ENCODE assay signal across 19 cellular contexts in genomic region chr1:26044971-26045711, GRCh38. TPM values are rescaled to one million over a fixed set of nuclear protein-coding genes. Genes with fewer than 3 reads are reported as not detected.
A peak's percentile ranks its signal among the peaks of the same experiment; 100 is the strongest.
DNase-seq lines count a peak whose midpoint lies in the region; ATAC-seq and FAIRE-seq lines count a peak whose summit lies in the region.
"Had no signal": no experiment of that assay in that cellular context is flagged by ENCODE, and none has a peak within 500 bp of the region (broad histone marks: within the 10 kb centered on the region; RNA-seq: fewer than 3 reads in every experiment).

No MANE protein-coding gene starts in this region.

- no peaks in the 10 kb centered on the region for H3K36me3 ChIP-seq in duodenal mucosa (ENCODE audit: control insufficient read depth in 1 of 2, insufficient read depth in 2 of 2, low read length in 2 of 2)
- H3K36me3 ChIP-seq in small intestine (ENCODE audit: control insufficient read depth in 2 of 2, insufficient read depth in 2 of 2, low read length in 2 of 2): no peaks in the 10 kb centered on the region
- no peaks in the 10 kb centered on the region for H3K36me3 ChIP-seq in naive thymus-derived CD4-positive, alpha-beta T cell (ENCODE audit: control insufficient read depth in 2 of 3, insufficient read depth in 3 of 3, low read length in 3 of 3)

- WGBS in small intestine, 3 donors: 28 to 42% (median 42%) methylated on average over 18 to 29 of the region's 29 CpGs

- CTCF ChIA-PET in naive thymus-derived CD4-positive, alpha-beta T cell (lab: Charles Lee): interaction anchor here (2.3 kb wide), 1 partner anchor 9 kb away, joined by 10 read pairs; no protein-coding TSS in a partner anchor

- FAIRE-seq in small intestine (lab: Jason Lieb, UNC): no peak
- FAIRE-seq: A204.1, astrocyte had no signal

- H3K4me1 ChIP-seq in duodenal mucosa (ENCODE audit: control insufficient read depth in 1 of 2, insufficient read depth in 2 of 2, low read length in 2 of 2): peaks cover 8% of the 10 kb centered on the region in 2 donors
- H3K4me1 ChIP-seq in small intestine (ENCODE audit: control insufficient read depth in 2 of 2, insufficient read depth in 1 of 2, low read depth in 1 of 2, low read length in 1 of 2): peaks cover 0 to 2% of the 10 kb centered on the region in 2 donors
- H3K4me1 ChIP-seq in naive thymus-derived CD4-positive, alpha-beta T cell (ENCODE audit: control insufficient read depth in 2 of 2, insufficient read depth in 2 of 2, low read length in 2 of 2): no peaks in the 10 kb centered on the region

- no peaks in the 10 kb centered on the region for H3K9me3 ChIP-seq in duodenal mucosa (ENCODE audit: control insufficient read depth in 1 of 2, low read length in 2 of 2)
- no peaks in the 10 kb centered on the region for H3K9me3 ChIP-seq in small intestine (ENCODE audit: control insufficient read depth, low read depth)
- no peaks in the 10 kb centered on the region for H3K9me3 ChIP-seq in naive thymus-derived CD4-positive, alpha-beta T cell (ENCODE audit: control insufficient read depth in 2 of 3, low read length in 3 of 3)

- no peak overlapping the region for H3K9ac ChIP-seq in duodenal mucosa (ENCODE audit: low read depth in 1 of 2, low read length in 2 of 2)

- H3K4me3 ChIP-seq in duodenal mucosa (ENCODE audit: low read depth in 1 of 2, low read length in 2 of 2) (peak overlapping the region; percentile 32 to 58), small intestine (ENCODE audit: low read depth in 1 of 2, low read length in 2 of 2) (peak overlapping the region in 1 of 2 donors; percentile 35)
- H3K4me3 ChIP-seq in naive thymus-derived CD4-positive, alpha-beta T cell (ENCODE audit: low read length): no peak overlapping the region

- H3K9me3 Mint-ChIP-seq in activated T-cell treated with anti-CD3 and anti-CD28 coated beads, Interleukin-2, amount 50 U/mL, for 24 hours: no peaks in the 10 kb centered on the region
- no peaks in the 10 kb centered on the region for H3K9me3 Mint-ChIP-seq in naive thymus-derived CD4-positive, alpha-beta T cell
- H3K9me3 Mint-ChIP-seq: CD4-positive, alpha-beta memory T cell; stimulated activated naive CD8-positive, alpha-beta T cell treated with anti-CD3 and anti-CD28 coated beads, Interleukin-15, Interleukin-2, amounts not matched to agents 100 ng/mL and 50 ng/mL, for 24 hours had no signal

- no peak overlapping the region for H3K27ac Mint-ChIP-seq in activated T-cell treated with anti-CD3 and anti-CD28 coated beads, Interleukin-2, amount 50 U/mL, for 24 hours
- H3K27ac Mint-ChIP-seq in naive thymus-derived CD4-positive, alpha-beta T cell: no peak overlapping the region
- H3K27ac Mint-ChIP-seq: stimulated activated naive CD8-positive, alpha-beta T cell treated with anti-CD3 and anti-CD28 coated beads, Interleukin-15, Interleukin-2, amounts not matched to agents 100 ng/mL and 50 ng/mL, for 24 hours had no signal

- peaks cover 5% of the 10 kb centered on the region for H3K4me1 Mint-ChIP-seq in activated T-cell treated with anti-CD3 and anti-CD28 coated beads, Interleukin-2, amount 50 U/mL, for 24 hours (ENCODE audit: low read depth)
- peaks cover 0 to 7% (median 3%) of the 10 kb centered on the region in 7 donors for H3K4me1 Mint-ChIP-seq in naive thymus-derived CD4-positive, alpha-beta T cell

- H3K27me3 ChIP-seq in duodenal mucosa (ENCODE audit: control insufficient read depth in 1 of 2, insufficient read depth in 2 of 2, low read length in 2 of 2) (peaks cover 4 to 27% of the 10 kb centered on the region in 2 donors), small intestine (ENCODE audit: control insufficient read depth in 2 of 2, insufficient read depth in 2 of 2, low read length in 2 of 2) (peaks cover 14% of the 10 kb centered on the region in 2 donors)
- peaks cover 0 to 3% of the 10 kb centered on the region in 2 donors for H3K27me3 ChIP-seq in naive thymus-derived CD4-positive, alpha-beta T cell (ENCODE audit: control insufficient read depth in 2 of 2, insufficient read depth in 2 of 2, low read length in 2 of 2)

- no peak overlapping the region for H3K27ac ChIP-seq in duodenal mucosa (ENCODE audit: low read depth, low read length)
- H3K27ac ChIP-seq in small intestine (ENCODE audit: low read depth in 1 of 2, low read length in 1 of 2): no peak overlapping the region
- no peak overlapping the region for H3K27ac ChIP-seq in naive thymus-derived CD4-positive, alpha-beta T cell (ENCODE audit: low read depth, low read length)

- H3K36me3 Mint-ChIP-seq in activated T-cell treated with anti-CD3 and anti-CD28 coated beads, Interleukin-2, amount 50 U/mL, for 24 hours (ENCODE audit: low read depth): no peaks in the 10 kb centered on the region
- H3K36me3 Mint-ChIP-seq in naive thymus-derived CD4-positive, alpha-beta T cell: peaks cover 0 to 5% (median 0%) of the 10 kb centered on the region in 5 donors
- H3K36me3 Mint-ChIP-seq: CD4-positive, alpha-beta memory T cell had no signal

- peaks cover 62% of the 10 kb centered on the region for H3K27me3 Mint-ChIP-seq in activated T-cell treated with anti-CD3 and anti-CD28 coated beads, Interleukin-2, amount 50 U/mL, for 24 hours
- H3K27me3 Mint-ChIP-seq in naive thymus-derived CD4-positive, alpha-beta T cell: peaks cover 39 to 73% (median 56%) of the 10 kb centered on the region in 5 donors

- peak; percentile 24 for DNase-seq in activated T-cell treated with anti-CD3 and anti-CD28 coated beads, Interleukin-2, amount 50 U/mL, for 24 hours
- no peak for DNase-seq in activated T-cell treated with anti-CD3 and anti-CD28 coated beads, Interleukin-2, amount 50 U/mL, for 48 hours
- DNase-seq in left kidney (ENCODE audit: low read depth, low spot score): peak; percentile 39
- DNase-seq in small intestine: peak; percentile 20
- no peak for DNase-seq in naive thymus-derived CD4-positive, alpha-beta T cell
- DNase-seq: activated CD4-positive, alpha-beta T cell treated with anti-CD3 and anti-CD28 coated beads for 48 hours; CD4-positive, alpha-beta memory T cell; GDM1; KBM-7; NCI-H1417 treated with DMSO at 0.1 percent for 48 hours had no signal

- ATAC-seq in naive thymus-derived CD4-positive, alpha-beta T cell: no peak
- no peak for ATAC-seq in activated CD4-positive, CD25-positive, alpha-beta regulatory T cell treated with anti-CD3 and anti-CD28 coated beads, Interleukin-2, amount 50 U/mL, for 24 hours
- ATAC-seq in HG03175 (IDR thresholded peaks at IDR 0.05; ENCODE audit: unreplicated experiment): no peak

- no peak overlapping the region for H3K4me3 Mint-ChIP-seq in activated T-cell treated with anti-CD3 and anti-CD28 coated beads, Interleukin-2, amount 50 U/mL, for 24 hours
- peak overlapping the region in 3 of 10 donors; percentile 3 to 69 (median 23) for H3K4me3 Mint-ChIP-seq in naive thymus-derived CD4-positive, alpha-beta T cell
- H3K4me3 Mint-ChIP-seq: stimulated activated naive CD8-positive, alpha-beta T cell treated with anti-CD3 and anti-CD28 coated beads, Interleukin-15, Interleukin-2, amounts not matched to agents 100 ng/mL and 50 ng/mL, for 24 hours had no signal

- intact Hi-C loops in naive thymus-derived CD4-positive, alpha-beta T cell (cut with micrococcal nuclease): no loop called here

- POLR2A ChIA-PET in naive thymus-derived CD4-positive, alpha-beta T cell (lab: Charles Lee): no interaction called here

RNA-seq across cellular contexts. Expression of gene SLC30A2, which starts 0.8 kb away (rescaled TPM):
- polyA plus RNA-seq in small intestine: under 1 TPM; 0.09 to 0.45 (median 0.27) TPM
- not detected for total RNA-seq in naive thymus-derived CD4-positive, alpha-beta T cell
- polyA plus RNA-seq in naive thymus-derived CD4-positive, alpha-beta T cell: not detected
- total RNA-seq: astrocyte; CD4-positive, alpha-beta memory T cell; dermis microvascular lymphatic vessel endothelial cell; T-helper 1 cell treated with Interleukin-12 subunit alpha and Interleukin-12 subunit beta and Interleukin-4 antibody, amounts not matched to agents 30 ng/mL and 1 ng/mL, for 36 hours had no signal
- polyA plus RNA-seq: CD4-positive, alpha-beta memory T cell had no signal

RNA-seq across cellular contexts. Expression of gene TRIM63, which starts 22.3 kb away (rescaled TPM):
- 1 to 10 TPM in 2 of 3 donors, under 1 TPM in 1; 0.91 to 4.3 (median 1.3) TPM for polyA plus RNA-seq in small intestine
- not detected for total RNA-seq in naive thymus-derived CD4-positive, alpha-beta T cell
- polyA plus RNA-seq in naive thymus-derived CD4-positive, alpha-beta T cell: not detected
- total RNA-seq: astrocyte; CD4-positive, alpha-beta memory T cell; dermis microvascular lymphatic vessel endothelial cell; kidney epithelial cell; T-helper 1 cell treated with Interleukin-12 subunit alpha and Interleukin-12 subunit beta and Interleukin-4 antibody, amounts not matched to agents 30 ng/mL and 1 ng/mL, for 36 hours had no signal
- polyA plus RNA-seq: CD4-positive, alpha-beta memory T cell had no signal

RNA-seq across cellular contexts. Expression of gene EXTL1, which starts 23.6 kb away (rescaled TPM):
- under 1 TPM in 1 of 3 donors, not detected in 2; 0.51 TPM for polyA plus RNA-seq in small intestine
- under 1 TPM in 2 of 5 experiments, not detected in 3; 0.14 to 0.32 TPM for total RNA-seq in naive thymus-derived CD4-positive, alpha-beta T cell
- not detected for polyA plus RNA-seq in naive thymus-derived CD4-positive, alpha-beta T cell
- total RNA-seq: dermis microvascular lymphatic vessel endothelial cell; T-helper 1 cell treated with Interleukin-12 subunit alpha and Interleukin-12 subunit beta and Interleukin-4 antibody, amounts not matched to agents 30 ng/mL and 1 ng/mL, for 36 hours had no signal
- polyA plus RNA-seq: CD4-positive, alpha-beta memory T cell had no signal

RNA-seq across cellular contexts. Expression of gene PAFAH2, which starts 47.3 kb away (rescaled TPM):
- polyA plus RNA-seq in small intestine: 10 to 100 TPM; 17.2 to 32.7 (median 20.5) TPM
- total RNA-seq in naive thymus-derived CD4-positive, alpha-beta T cell: 10 to 100 TPM; 11.4 to 36.0 (median 12.7) TPM
- 10 to 100 TPM; 19.5 to 23.7 TPM for polyA plus RNA-seq in naive thymus-derived CD4-positive, alpha-beta T cell

Comparison
In these comparisons a context has a peak if more than half of its experiments do, and no peak if none do; other contexts are left out.
1. DNase-seq: peak in activated T-cell treated with anti-CD3 and anti-CD28 coated beads, Interleukin-2, amount 50 U/mL, for 24 hours (single experiment), left kidney (single experiment) and small intestine (single experiment); none in activated T-cell treated with anti-CD3 and anti-CD28 coated beads, Interleukin-2, amount 50 U/mL, for 48 hours (0 of 2) and naive thymus-derived CD4-positive, alpha-beta T cell (0 of 9).